Comparison of ENCODE assay signal across 20 cellular contexts in the genomic region with DNA sequence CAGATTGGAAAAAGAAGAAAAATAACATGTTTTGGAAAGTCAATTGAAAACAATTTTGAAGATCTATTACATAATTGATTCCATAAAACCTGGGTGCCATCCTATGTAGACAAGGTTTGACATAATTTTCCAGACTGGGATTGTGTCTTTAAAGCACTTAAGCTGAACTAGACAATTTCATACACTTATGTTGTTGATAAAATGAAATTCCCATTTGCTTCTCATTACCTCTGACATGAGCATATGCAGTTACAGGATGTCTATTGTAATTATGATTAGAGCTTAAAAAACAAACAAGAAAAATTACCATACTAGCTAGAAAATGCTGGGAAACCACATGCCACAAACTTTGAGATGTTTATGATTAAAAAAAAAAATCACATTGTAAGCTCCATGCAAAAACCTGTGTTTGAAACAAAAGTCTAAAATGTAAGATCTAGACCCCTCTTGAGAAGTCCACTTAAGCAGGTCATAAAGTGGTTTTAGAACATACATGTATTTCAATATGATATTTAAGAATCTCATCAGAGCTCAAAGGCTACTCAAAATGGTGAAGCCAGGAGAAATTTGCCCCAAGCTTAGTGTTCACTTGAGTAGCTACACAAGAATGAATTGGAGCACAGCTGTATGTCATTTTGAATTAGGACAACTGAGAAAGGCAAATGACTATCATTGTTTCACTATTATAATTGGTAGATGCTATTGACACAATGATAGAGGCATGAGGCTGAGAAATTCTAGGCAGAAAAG.
"Had no signal": no experiment of that assay in that cellular context is flagged by ENCODE, and none has a peak within 500 bp of the region (broad histone marks: within the 10 kb centered on the region; RNA-seq: fewer than 3 reads in every experiment).

No MANE protein-coding gene starts in this region.

- ATAC-seq: mucosa of descending colon; naive thymus-derived CD4-positive, alpha-beta T cell; natural killer cell treated with Interleukin-12 subunit alpha and Interleukin-12 subunit beta and Interleukin-15 and Interleukin-18, amount 100 ng/mL, for 72 hours; pancreas; right cardiac atrium; sciatic nerve; stimulated activated naive B cell treated with anti-CD40 and anti-IgM and Interleukin-4, amounts not matched to agents 10 μg/mL and 1 μg/mL and 100 μg/mL, for 72 hours; stimulated activated naive CD8-positive, alpha-beta T cell treated with anti-CD3 and anti-CD28 coated beads, Interleukin-15, Interleukin-2, amounts not matched to agents 100 U/mL and 50 U/mL, for 24 hours had no signal

- DNase-seq: hippocampal formation; islet precursor cell; left ventricle myocardium inferior; midbrain; mucosa of descending colon; naive thymus-derived CD4-positive, alpha-beta T cell; pancreas; posterior cingulate gyrus; right cardiac atrium; small intestine; spleen; stimulated activated naive B cell treated with anti-CD40 and anti-IgM and Interleukin-4, amounts not matched to agents 10 μg/mL and 1 μg/mL and 100 μg/mL, for 72 hours; stimulated activated naive CD8-positive, alpha-beta T cell treated with anti-CD3 and anti-CD28 coated beads, Interleukin-15, Interleukin-2, amounts not matched to agents 100 U/mL and 50 U/mL, for 24 hours; stomach; testis; thyroid gland; transverse colon; upper lobe of left lung had no signal
